ENCODE assay signal across 1 cellular context in genomic region chr18:12885500-12885899, GRCh38.
TF ChIP-seq lines count a peak whose summit lies in the region.

No MANE protein-coding gene starts in this region.

TF ChIP-seq in GM12878, 131 proteins besides CTCF, POLR2A, EP300 and RAD21 (continued from another document):
- TF ChIP-seq IKZF2 (IDR thresholded peaks at IDR 0.05) (no peak), ZNF274 (IDR thresholded peaks at IDR 0.05; ENCODE audit: insufficient read depth, insufficient read length) (no peak), MYB (IDR thresholded peaks at IDR 0.05; ENCODE audit: borderline replicate concordance, low read depth, low read length) (no peak), SKIL (IDR thresholded peaks at IDR 0.05; ENCODE audit: low read depth, poor library complexity, severe bottlenecking) (no peak), CBX5 (IDR thresholded peaks at IDR 0.05; ENCODE audit: low read depth) (no peak; the same call in 1 of the 2 replicates)
